1 cellular context compared by ENCODE assay signal in the genomic region with DNA sequence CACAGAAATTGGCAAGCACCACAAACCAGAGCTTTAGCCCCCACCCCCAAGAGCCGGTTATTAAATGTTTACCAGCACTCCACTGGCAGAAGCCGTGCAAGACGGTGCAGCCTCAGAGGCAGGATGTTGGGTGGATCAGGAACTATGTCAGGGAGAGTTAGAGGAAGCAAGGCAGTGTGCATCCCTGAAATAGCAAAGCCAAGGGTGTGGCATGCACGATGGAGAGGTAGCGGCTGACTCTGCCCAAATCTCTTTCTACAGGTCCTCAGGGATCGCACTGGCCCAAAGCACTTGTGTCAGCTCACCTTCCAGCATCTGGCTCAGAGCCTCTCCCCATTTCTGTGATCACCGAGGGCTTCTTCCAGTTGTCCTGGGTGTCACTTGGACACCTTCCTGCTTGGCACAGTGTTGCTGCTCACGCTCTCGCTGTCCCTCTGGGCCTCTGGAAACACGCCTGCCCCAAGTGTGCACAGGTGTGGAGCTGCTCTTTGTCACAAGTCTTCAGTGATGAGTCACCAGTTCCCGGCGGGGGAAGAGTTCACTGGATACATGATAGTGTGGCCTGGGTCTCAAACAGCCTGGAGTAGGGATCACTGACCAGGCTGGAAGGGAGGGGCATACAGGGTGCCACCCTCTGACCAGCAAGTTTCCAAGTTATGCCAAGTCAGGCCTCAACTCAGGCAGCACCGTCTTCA.
TF ChIP-seq lines count a peak whose summit lies in the region.

No MANE protein-coding gene starts in this region.

TF ChIP-seq in HepG2, 621 proteins besides CTCF, POLR2A, EP300 and RAD21 (continued from another document and continues in another):
- TF ChIP-seq, protein P1, sequence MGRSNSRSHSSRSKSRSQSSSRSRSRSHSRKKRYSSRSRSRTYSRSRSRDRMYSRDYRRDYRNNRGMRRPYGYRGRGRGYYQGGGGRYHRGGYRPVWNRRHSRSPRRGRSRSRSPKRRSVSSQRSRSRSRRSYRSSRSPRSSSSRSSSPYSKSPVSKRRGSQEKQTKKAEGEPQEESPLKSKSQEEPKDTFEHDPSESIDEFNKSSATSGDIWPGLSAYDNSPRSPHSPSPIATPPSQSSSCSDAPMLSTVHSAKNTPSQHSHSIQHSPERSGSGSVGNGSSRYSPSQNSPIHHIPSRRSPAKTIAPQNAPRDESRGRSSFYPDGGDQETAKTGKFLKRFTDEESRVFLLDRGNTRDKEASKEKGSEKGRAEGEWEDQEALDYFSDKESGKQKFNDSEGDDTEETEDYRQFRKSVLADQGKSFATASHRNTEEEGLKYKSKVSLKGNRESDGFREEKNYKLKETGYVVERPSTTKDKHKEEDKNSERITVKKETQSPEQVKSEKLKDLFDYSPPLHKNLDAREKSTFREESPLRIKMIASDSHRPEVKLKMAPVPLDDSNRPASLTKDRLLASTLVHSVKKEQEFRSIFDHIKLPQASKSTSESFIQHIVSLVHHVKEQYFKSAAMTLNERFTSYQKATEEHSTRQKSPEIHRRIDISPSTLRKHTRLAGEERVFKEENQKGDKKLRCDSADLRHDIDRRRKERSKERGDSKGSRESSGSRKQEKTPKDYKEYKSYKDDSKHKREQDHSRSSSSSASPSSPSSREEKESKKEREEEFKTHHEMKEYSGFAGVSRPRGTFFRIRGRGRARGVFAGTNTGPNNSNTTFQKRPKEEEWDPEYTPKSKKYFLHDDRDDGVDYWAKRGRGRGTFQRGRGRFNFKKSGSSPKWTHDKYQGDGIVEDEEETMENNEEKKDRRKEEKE (IDR thresholded peaks at IDR 0.05): no peak
- TF ChIP-seq, protein P2, sequence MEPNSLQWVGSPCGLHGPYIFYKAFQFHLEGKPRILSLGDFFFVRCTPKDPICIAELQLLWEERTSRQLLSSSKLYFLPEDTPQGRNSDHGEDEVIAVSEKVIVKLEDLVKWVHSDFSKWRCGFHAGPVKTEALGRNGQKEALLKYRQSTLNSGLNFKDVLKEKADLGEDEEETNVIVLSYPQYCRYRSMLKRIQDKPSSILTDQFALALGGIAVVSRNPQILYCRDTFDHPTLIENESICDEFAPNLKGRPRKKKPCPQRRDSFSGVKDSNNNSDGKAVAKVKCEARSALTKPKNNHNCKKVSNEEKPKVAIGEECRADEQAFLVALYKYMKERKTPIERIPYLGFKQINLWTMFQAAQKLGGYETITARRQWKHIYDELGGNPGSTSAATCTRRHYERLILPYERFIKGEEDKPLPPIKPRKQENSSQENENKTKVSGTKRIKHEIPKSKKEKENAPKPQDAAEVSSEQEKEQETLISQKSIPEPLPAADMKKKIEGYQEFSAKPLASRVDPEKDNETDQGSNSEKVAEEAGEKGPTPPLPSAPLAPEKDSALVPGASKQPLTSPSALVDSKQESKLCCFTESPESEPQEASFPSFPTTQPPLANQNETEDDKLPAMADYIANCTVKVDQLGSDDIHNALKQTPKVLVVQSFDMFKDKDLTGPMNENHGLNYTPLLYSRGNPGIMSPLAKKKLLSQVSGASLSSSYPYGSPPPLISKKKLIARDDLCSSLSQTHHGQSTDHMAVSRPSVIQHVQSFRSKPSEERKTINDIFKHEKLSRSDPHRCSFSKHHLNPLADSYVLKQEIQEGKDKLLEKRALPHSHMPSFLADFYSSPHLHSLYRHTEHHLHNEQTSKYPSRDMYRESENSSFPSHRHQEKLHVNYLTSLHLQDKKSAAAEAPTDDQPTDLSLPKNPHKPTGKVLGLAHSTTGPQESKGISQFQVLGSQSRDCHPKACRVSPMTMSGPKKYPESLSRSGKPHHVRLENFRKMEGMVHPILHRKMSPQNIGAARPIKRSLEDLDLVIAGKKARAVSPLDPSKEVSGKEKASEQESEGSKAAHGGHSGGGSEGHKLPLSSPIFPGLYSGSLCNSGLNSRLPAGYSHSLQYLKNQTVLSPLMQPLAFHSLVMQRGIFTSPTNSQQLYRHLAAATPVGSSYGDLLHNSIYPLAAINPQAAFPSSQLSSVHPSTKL (CRISPR knock-in tag; IDR thresholded peaks at IDR 0.05): peak; percentile 29; the same call in 1 of the 2 replicates
- TF ChIP-seq PHB2 (IDR thresholded peaks at IDR 0.05; ENCODE audit: partially characterized antibody) (no peak), SIX4 (CRISPR knock-in tag; IDR thresholded peaks at IDR 0.05) (no peak), ETV6 (CRISPR knock-in tag; conservative IDR thresholded peaks at IDR 0.05) (no peak), CCDC6 (CRISPR knock-in tag; IDR thresholded peaks at IDR 0.05) (no peak), ZMYM3 (CRISPR knock-in tag; IDR thresholded peaks at IDR 0.05) (no peak), ZKSCAN1 (IDR thresholded peaks at IDR 0.05; ENCODE audit: low read length) (no peak), TAF15 (IDR thresholded peaks at IDR 0.05; ENCODE audit: low read depth, low read length, poor library complexity, severe bottlenecking) (no peak), NR2C2 (CRISPR knock-in tag; IDR thresholded peaks at IDR 0.05; ENCODE audit: borderline replicate concordance) (no peak), FOXK1 (CRISPR knock-in tag; IDR thresholded peaks at IDR 0.05; ENCODE audit: borderline replicate concordance, low read depth) (no peak), SP140L (CRISPR knock-in tag; IDR thresholded peaks at IDR 0.05; ENCODE audit: borderline replicate concordance) (no peak), ZNF552 (CRISPR knock-in tag; IDR thresholded peaks at IDR 0.05; ENCODE audit: borderline replicate concordance) (no peak), SETDB1 (CRISPR knock-in tag; IDR thresholded peaks at IDR 0.05; ENCODE audit: borderline replicate concordance) (no peak), KDM1A (CRISPR knock-in tag; IDR thresholded peaks at IDR 0.05) (no peak), FOXJ3 (CRISPR knock-in tag; IDR thresholded peaks at IDR 0.05; ENCODE audit: borderline replicate concordance) (no peak), PCBP1 (IDR thresholded peaks at IDR 0.05; ENCODE audit: borderline replicate concordance, low read depth, low read length) (no peak), MEF2D (CRISPR knock-in tag; IDR thresholded peaks at IDR 0.05) (no peak), ZNF335 (CRISPR knock-in tag; IDR thresholded peaks at IDR 0.05) (no peak), ZFP36L2 (CRISPR knock-in tag; IDR thresholded peaks at IDR 0.05) (no peak), ZNF326 (CRISPR knock-in tag; IDR thresholded peaks at IDR 0.05; ENCODE audit: borderline replicate concordance) (no peak), ZNF382 (CRISPR knock-in tag; IDR thresholded peaks at IDR 0.05; ENCODE audit: borderline replicate concordance) (no peak), CREM (IDR thresholded peaks at IDR 0.05) (no peak), CREM (CRISPR knock-in tag; IDR thresholded peaks at IDR 0.05) (no peak), EED (CRISPR knock-in tag; IDR thresholded peaks at IDR 0.05) (no peak; the same call in 1 of the 2 replicates), HCFC1 (IDR thresholded peaks at IDR 0.05; ENCODE audit: low read depth, low read length) (no peak), ZNF780A (CRISPR knock-in tag; IDR thresholded peaks at IDR 0.05) (no peak), SMYD3 (CRISPR knock-in tag; IDR thresholded peaks at IDR 0.05) (no peak), NFE2L2 (IDR thresholded peaks at IDR 0.05; ENCODE audit: low read length) (no peak), ZSCAN9 (CRISPR knock-in tag; IDR thresholded peaks at IDR 0.05; ENCODE audit: borderline replicate concordance) (no peak), KAT2B (IDR thresholded peaks at IDR 0.05; ENCODE audit: borderline replicate concordance, low read depth, low read length) (no peak), TARDBP (CRISPR knock-in tag; IDR thresholded peaks at IDR 0.05) (no peak), ZNF33B (CRISPR knock-in tag; IDR thresholded peaks at IDR 0.05) (no peak), ELF3 (CRISPR knock-in tag; IDR thresholded peaks at IDR 0.05) (peak; percentile 38), MED13 (CRISPR knock-in tag; IDR thresholded peaks at IDR 0.05) (no peak), ZNF431 (CRISPR knock-in tag; IDR thresholded peaks at IDR 0.05; ENCODE audit: borderline replicate concordance, low read depth) (no peak), ZNF282 (IDR thresholded peaks at IDR 0.05; ENCODE audit: partially characterized antibody) (no peak), ATM (IDR thresholded peaks at IDR 0.05; ENCODE audit: borderline replicate concordance) (no peak), ZNF816 (CRISPR knock-in tag; IDR thresholded peaks at IDR 0.05; ENCODE audit: borderline replicate concordance) (no peak), NBN (conservative IDR thresholded peaks at IDR 0.05) (no peak), FOXP1 (IDR thresholded peaks at IDR 0.05) (no peak), FOXP1 (CRISPR knock-in tag; IDR thresholded peaks at IDR 0.05) (no peak), HDAC2 (CRISPR knock-in tag; IDR thresholded peaks at IDR 0.05) (no peak), HNF4G (IDR thresholded peaks at IDR 0.05; ENCODE audit: borderline replicate concordance, low read depth, low read length) (no peak; the same call in 1 of the 2 replicates), HNF4G (CRISPR knock-in tag; IDR thresholded peaks at IDR 0.05; ENCODE audit: borderline replicate concordance, low read depth) (0 out of 2 replicates have a peak, but pooled peaks have one; percentile 16)
- TF ChIP-seq, protein P3, sequence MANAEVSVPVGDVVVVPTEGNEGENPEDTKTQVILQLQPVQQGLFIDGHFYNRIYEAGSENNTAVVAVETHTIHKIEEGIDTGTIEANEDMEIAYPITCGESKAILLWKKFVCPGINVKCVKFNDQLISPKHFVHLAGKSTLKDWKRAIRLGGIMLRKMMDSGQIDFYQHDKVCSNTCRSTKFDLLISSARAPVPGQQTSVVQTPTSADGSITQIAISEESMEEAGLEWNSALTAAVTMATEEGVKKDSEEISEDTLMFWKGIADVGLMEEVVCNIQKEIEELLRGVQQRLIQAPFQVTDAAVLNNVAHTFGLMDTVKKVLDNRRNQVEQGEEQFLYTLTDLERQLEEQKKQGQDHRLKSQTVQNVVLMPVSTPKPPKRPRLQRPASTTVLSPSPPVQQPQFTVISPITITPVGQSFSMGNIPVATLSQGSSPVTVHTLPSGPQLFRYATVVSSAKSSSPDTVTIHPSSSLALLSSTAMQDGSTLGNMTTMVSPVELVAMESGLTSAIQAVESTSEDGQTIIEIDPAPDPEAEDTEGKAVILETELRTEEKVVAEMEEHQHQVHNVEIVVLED (CRISPR knock-in tag; IDR thresholded peaks at IDR 0.05; ENCODE audit: borderline replicate concordance): no peak
- TF ChIP-seq, protein P4, sequence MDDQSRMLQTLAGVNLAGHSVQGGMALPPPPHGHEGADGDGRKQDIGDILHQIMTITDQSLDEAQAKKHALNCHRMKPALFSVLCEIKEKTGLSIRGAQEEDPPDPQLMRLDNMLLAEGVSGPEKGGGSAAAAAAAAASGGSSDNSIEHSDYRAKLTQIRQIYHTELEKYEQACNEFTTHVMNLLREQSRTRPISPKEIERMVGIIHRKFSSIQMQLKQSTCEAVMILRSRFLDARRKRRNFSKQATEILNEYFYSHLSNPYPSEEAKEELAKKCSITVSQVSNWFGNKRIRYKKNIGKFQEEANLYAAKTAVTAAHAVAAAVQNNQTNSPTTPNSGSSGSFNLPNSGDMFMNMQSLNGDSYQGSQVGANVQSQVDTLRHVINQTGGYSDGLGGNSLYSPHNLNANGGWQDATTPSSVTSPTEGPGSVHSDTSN (CRISPR knock-in tag; IDR thresholded peaks at IDR 0.05; ENCODE audit: borderline replicate concordance): no peak
- TF ChIP-seq, protein P5, sequence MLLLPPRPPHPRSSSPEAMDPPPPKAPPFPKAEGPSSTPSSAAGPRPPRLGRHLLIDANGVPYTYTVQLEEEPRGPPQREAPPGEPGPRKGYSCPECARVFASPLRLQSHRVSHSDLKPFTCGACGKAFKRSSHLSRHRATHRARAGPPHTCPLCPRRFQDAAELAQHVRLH (CRISPR knock-in tag; IDR thresholded peaks at IDR 0.05; ENCODE audit: borderline replicate concordance, low read depth): no peak
- TF ChIP-seq, protein P6, sequence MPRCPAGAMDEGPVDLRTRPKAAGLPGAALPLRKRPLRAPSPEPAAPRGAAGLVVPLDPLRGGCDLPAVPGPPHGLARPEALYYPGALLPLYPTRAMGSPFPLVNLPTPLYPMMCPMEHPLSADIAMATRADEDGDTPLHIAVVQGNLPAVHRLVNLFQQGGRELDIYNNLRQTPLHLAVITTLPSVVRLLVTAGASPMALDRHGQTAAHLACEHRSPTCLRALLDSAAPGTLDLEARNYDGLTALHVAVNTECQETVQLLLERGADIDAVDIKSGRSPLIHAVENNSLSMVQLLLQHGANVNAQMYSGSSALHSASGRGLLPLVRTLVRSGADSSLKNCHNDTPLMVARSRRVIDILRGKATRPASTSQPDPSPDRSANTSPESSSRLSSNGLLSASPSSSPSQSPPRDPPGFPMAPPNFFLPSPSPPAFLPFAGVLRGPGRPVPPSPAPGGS (CRISPR knock-in tag; IDR thresholded peaks at IDR 0.05): no peak
- TF ChIP-seq, protein P7, sequence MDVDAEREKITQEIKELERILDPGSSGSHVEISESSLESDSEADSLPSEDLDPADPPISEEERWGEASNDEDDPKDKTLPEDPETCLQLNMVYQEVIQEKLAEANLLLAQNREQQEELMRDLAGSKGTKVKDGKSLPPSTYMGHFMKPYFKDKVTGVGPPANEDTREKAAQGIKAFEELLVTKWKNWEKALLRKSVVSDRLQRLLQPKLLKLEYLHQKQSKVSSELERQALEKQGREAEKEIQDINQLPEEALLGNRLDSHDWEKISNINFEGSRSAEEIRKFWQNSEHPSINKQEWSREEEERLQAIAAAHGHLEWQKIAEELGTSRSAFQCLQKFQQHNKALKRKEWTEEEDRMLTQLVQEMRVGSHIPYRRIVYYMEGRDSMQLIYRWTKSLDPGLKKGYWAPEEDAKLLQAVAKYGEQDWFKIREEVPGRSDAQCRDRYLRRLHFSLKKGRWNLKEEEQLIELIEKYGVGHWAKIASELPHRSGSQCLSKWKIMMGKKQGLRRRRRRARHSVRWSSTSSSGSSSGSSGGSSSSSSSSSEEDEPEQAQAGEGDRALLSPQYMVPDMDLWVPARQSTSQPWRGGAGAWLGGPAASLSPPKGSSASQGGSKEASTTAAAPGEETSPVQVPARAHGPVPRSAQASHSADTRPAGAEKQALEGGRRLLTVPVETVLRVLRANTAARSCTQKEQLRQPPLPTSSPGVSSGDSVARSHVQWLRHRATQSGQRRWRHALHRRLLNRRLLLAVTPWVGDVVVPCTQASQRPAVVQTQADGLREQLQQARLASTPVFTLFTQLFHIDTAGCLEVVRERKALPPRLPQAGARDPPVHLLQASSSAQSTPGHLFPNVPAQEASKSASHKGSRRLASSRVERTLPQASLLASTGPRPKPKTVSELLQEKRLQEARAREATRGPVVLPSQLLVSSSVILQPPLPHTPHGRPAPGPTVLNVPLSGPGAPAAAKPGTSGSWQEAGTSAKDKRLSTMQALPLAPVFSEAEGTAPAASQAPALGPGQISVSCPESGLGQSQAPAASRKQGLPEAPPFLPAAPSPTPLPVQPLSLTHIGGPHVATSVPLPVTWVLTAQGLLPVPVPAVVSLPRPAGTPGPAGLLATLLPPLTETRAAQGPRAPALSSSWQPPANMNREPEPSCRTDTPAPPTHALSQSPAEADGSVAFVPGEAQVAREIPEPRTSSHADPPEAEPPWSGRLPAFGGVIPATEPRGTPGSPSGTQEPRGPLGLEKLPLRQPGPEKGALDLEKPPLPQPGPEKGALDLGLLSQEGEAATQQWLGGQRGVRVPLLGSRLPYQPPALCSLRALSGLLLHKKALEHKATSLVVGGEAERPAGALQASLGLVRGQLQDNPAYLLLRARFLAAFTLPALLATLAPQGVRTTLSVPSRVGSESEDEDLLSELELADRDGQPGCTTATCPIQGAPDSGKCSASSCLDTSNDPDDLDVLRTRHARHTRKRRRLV (CRISPR knock-in tag; IDR thresholded peaks at IDR 0.05): no peak
- TF ChIP-seq, protein P8, sequence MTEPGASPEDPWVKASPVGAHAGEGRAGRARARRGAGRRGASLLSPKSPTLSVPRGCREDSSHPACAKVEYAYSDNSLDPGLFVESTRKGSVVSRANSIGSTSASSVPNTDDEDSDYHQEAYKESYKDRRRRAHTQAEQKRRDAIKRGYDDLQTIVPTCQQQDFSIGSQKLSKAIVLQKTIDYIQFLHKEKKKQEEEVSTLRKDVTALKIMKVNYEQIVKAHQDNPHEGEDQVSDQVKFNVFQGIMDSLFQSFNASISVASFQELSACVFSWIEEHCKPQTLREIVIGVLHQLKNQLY (CRISPR knock-in tag; IDR thresholded peaks at IDR 0.05): no peak
